12 cellular contexts compared by ENCODE assay signal in genomic region chr2:203949228-203949627, GRCh38. TPM values are rescaled to one million over a fixed set of nuclear protein-coding genes. Genes with fewer than 3 reads are reported as not detected.
DNase-seq lines count a peak whose midpoint lies in the region; ATAC-seq and TF ChIP-seq lines count a peak whose summit lies in the region.
"Had no signal": no experiment of that assay in that cellular context is flagged by ENCODE, and none has a peak within 500 bp of the region (broad histone marks: within the 10 kb centered on the region; RNA-seq: fewer than 3 reads in every experiment).

No MANE protein-coding gene starts in this region.

- 61 to 79% (median 72%) methylated on average over 2 of the region's 2 CpGs for WGBS in spleen, 5 donors

- H3K36me3 ChIP-seq in CD4-positive, CD25-positive, alpha-beta regulatory T cell (ENCODE audit: control insufficient read depth, insufficient read depth, low read length) = peaks cover 38% of the 10 kb centered on the region
- no peaks in the 10 kb centered on the region for H3K36me3 ChIP-seq in spleen
- H3K36me3 ChIP-seq: BLaER1, Peyer's patch had no signal

- peak in 1 of 3 donors; percentile 61 for DNase-seq in CD4-positive, CD25-positive, alpha-beta regulatory T cell
- DNase-seq in HT1080 (ENCODE audit: low read depth) (peak; percentile 48), chondrocyte (ENCODE audit: low spot score) (no peak), ACHN (no peak), cerebellum (ENCODE audit: low spot score) (no peak), spleen (no peak)
- no peak for DNase-seq in effector CD8-positive, alpha-beta T cell (lab: John Stamatoyannopoulos, UW)
- DNase-seq: activated CD4-positive, alpha-beta T cell treated with anti-CD3 and anti-CD28 coated beads for 48 hours; cortex of kidney; Peyer's patch had no signal

- peak overlapping the region; percentile 69 to 95 (median 87) for H3K4me3 Mint-ChIP-seq in CD4-positive, CD25-positive, alpha-beta regulatory T cell
- H3K4me3 Mint-ChIP-seq in chondrocyte (ENCODE audit: unreplicated experiment) = no peak overlapping the region

- H3K27me3 ChIP-seq in CD4-positive, CD25-positive, alpha-beta regulatory T cell (ENCODE audit: control insufficient read depth, insufficient read depth, low read length) = no peaks in the 10 kb centered on the region
- H3K27me3 ChIP-seq in spleen (replicated peaks in 1 of 7) = no peaks in the 10 kb centered on the region
- H3K27me3 ChIP-seq: BLaER1, Peyer's patch had no signal

- H3K9me3 ChIP-seq in CD4-positive, CD25-positive, alpha-beta regulatory T cell (ENCODE audit: control insufficient read depth in 2 of 2, low read length in 2 of 2) = no peaks in the 10 kb centered on the region
- no peaks in the 10 kb centered on the region for H3K9me3 ChIP-seq in spleen
- H3K9me3 ChIP-seq: BLaER1, Peyer's patch had no signal

- H3K4me1 Mint-ChIP-seq in CD4-positive, CD25-positive, alpha-beta regulatory T cell = peaks cover 66 to 99% (median 81%) of the 10 kb centered on the region in 4 donors
- peaks cover 6% of the 10 kb centered on the region for H3K4me1 Mint-ChIP-seq in chondrocyte (ENCODE audit: low read depth)

- no peaks in the 10 kb centered on the region for H3K27me3 Mint-ChIP-seq in CD4-positive, CD25-positive, alpha-beta regulatory T cell
- H3K27me3 Mint-ChIP-seq in chondrocyte (ENCODE audit: low read depth) = no peaks in the 10 kb centered on the region

- no peak for TF ChIP-seq CTCF in chondrocyte (IDR thresholded peaks at IDR 0.05)
- no peak for TF ChIP-seq CTCF in spleen (IDR thresholded peaks at IDR 0.05 in 8 of 11, conservative IDR thresholded peaks at IDR 0.05 in 3 of 11)

- peak overlapping the region; percentile 72 to 95 (median 79) for H3K27ac Mint-ChIP-seq in CD4-positive, CD25-positive, alpha-beta regulatory T cell
- peak overlapping the region; percentile 9 for H3K27ac Mint-ChIP-seq in chondrocyte (ENCODE audit: unreplicated experiment)

- peak; percentile 57 to 58 for ATAC-seq in CD4-positive, CD25-positive, alpha-beta regulatory T cell (ENCODE audit: low read depth in 2 of 2)
- ATAC-seq in GM19043 (IDR thresholded peaks at IDR 0.05; ENCODE audit: low read depth, unreplicated experiment) = peak; percentile 36

- peaks cover 0 to 2% (median 0%) of the 10 kb centered on the region in 7 donors for H3K9me3 Mint-ChIP-seq in CD4-positive, CD25-positive, alpha-beta regulatory T cell
- H3K9me3 Mint-ChIP-seq in chondrocyte (ENCODE audit: low read depth) = peaks cover 5% of the 10 kb centered on the region

- intact Hi-C loops in spleen (cut with DNase I; ENCODE audit: low total_unique reads) = no loop called here

- H3K36me3 Mint-ChIP-seq in CD4-positive, CD25-positive, alpha-beta regulatory T cell = peaks cover 31% of the 10 kb centered on the region
- H3K36me3 Mint-ChIP-seq in chondrocyte (ENCODE audit: low read depth) = peaks cover 1% of the 10 kb centered on the region

- H3K4me3 ChIP-seq in CD4-positive, CD25-positive, alpha-beta regulatory T cell (ENCODE audit: low read depth, low read length) = peak overlapping the region; percentile 90
- H3K4me3 ChIP-seq in spleen = no peak overlapping the region
- H3K4me3 ChIP-seq: BLaER1, Peyer's patch had no signal

- TF ChIP-seq POLR2A in spleen (IDR thresholded peaks at IDR 0.05) = no peak

- in situ Hi-C loops in ACHN (cut with HindIII; ENCODE audit: low pct_ligation_motif_present, low pct_unique_long_range_greater_than_20kb, low sequenced_read_pairs) = no loop called here

- peaks cover 91% of the 10 kb centered on the region for H3K4me1 ChIP-seq in CD4-positive, CD25-positive, alpha-beta regulatory T cell (ENCODE audit: control insufficient read depth, insufficient read depth, low read length, poor library complexity, severe bottlenecking)
- peaks cover 0 to 58% (median 0%) of the 10 kb centered on the region in 6 donors for H3K4me1 ChIP-seq in spleen
- H3K4me1 ChIP-seq: Peyer's patch had no signal

- H3K27ac ChIP-seq in CD4-positive, CD25-positive, alpha-beta regulatory T cell (ENCODE audit: insufficient read depth, low read length, poor library complexity, severe bottlenecking) = peak overlapping the region; percentile 75
- H3K27ac ChIP-seq in spleen = no peak overlapping the region
- H3K27ac ChIP-seq: BLaER1 had no signal

RNA-seq across cellular contexts. Expression of gene ICOS, which starts 12.7 kb away (rescaled TPM):
- total RNA-seq in CD4-positive, CD25-positive, alpha-beta regulatory T cell = 195 TPM
- polyA plus RNA-seq in CD4-positive, CD25-positive, alpha-beta regulatory T cell = 10 to 100 TPM; 33.0 to 45.2 (median 38.2) TPM
- total RNA-seq in HT1080 (2014; rRNA removed; shearing (Covaris generic)) = not detected in 2 replicates
- polyA plus RNA-seq in HT1080 (2015; cell fraction: cytosol; rRNA removed) = not detected in 2 replicates
- not detected in 2 replicates for polyA plus RNA-seq in HT1080 (2015; cell fraction: nucleus; rRNA removed)
- total RNA-seq in chondrocyte (not detected in 3 replicates), cerebellum (not detected), spleen (1 to 10 TPM; 2.4 to 5.0 (median 3.7) TPM)
- polyA plus RNA-seq in spleen = 1 to 10 TPM; 1.2 to 3.5 (median 1.6) TPM

Comparison
In these comparisons a context has a peak if more than half of its experiments do, and no peak if none do; other contexts are left out.
1. RNA of gene ICOS, which starts 12.7 kb away (total RNA-seq): 195 TPM in CD4-positive, CD25-positive, alpha-beta regulatory T cell (single experiment); 2.4 to 5.0 TPM in spleen, not detected in HT1080, not detected in chondrocyte and not detected in cerebellum (single experiment); every median in the first group is over 10 times any median in the second.